18 cellular contexts compared by ENCODE assay signal in the genomic region with DNA sequence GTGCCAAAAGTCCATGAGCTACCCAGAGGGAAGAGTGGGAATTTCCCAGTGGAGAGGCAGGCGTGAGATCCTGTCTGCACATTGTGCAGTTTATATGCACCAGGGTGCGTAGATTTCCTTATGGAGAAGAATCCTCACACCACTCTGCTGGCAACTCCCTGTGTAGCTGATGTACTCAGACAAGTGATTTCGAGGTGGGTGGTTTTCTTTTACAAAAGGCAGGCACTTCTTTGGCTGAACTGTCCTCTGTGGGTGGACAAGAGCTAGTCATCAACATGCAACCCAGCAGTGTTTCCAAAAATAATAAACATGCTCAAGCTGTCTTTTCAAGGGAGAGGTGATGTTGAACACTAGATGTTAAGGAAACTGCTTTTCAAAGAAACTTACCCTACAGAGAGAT.
A peak's percentile ranks its signal among the peaks of the same experiment; 100 is the strongest.
DNase-seq lines count a peak whose midpoint lies in the region; ATAC-seq and TF ChIP-seq lines count a peak whose summit lies in the region.
"Had no signal": no experiment of that assay in that cellular context is flagged by ENCODE, and none has a peak within 500 bp of the region (broad histone marks: within the 10 kb centered on the region; RNA-seq: fewer than 3 reads in every experiment).

No MANE protein-coding gene starts in this region.

- TF ChIP-seq CTCF in HEK293 (tag by site-specific recombination; IDR thresholded peaks at IDR 0.05) = no peak
- TF ChIP-seq CTCF in coronary artery (IDR thresholded peaks at IDR 0.05) = no peak

- H3K9me3 ChIP-seq in HEK293 (ENCODE audit: control insufficient read depth, insufficient read depth, low read depth, low read length) = no peaks in the 10 kb centered on the region
- H3K9me3 ChIP-seq: pancreas had no signal

- H3K27ac ChIP-seq in HEK293 (ENCODE audit: extremely low read depth, low read depth, low read length) = no peak overlapping the region
- no peak overlapping the region for H3K27ac ChIP-seq in coronary artery
- H3K27ac ChIP-seq: foreskin keratinocyte, pancreas had no signal

- POLR2A ChIA-PET in HEK293 (lab: Yijun Ruan, JAX) = no interaction called here

- ATAC-seq in HG03135 (IDR thresholded peaks at IDR 0.05; ENCODE audit: unreplicated experiment) = no peak
- ATAC-seq: activated CD4-positive, CD25-positive, alpha-beta regulatory T cell treated with anti-CD3 and anti-CD28 coated beads, Interleukin-2, amount 50 U/mL, for 24 hours; activated naive CD4-positive, alpha-beta T cell treated with anti-CD3 and anti-CD28 coated beads, Interleukin-2, amount 50 U/mL, for 72 hours; foreskin keratinocyte; pancreas had no signal

- CTCF ChIA-PET in HEK293 (lab: Yijun Ruan, JAX) = interaction anchor here (0.6 to 1.3 kb wide), 2 partner anchors 8 to 106 kb away, joined by 3 read pairs; no protein-coding TSS in a partner anchor

- H3K4me1 ChIP-seq in HEK293 (ENCODE audit: control insufficient read depth, insufficient read depth, low read length) = no peaks in the 10 kb centered on the region
- H3K4me1 ChIP-seq: foreskin keratinocyte, pancreas had no signal

- H3K4me3 ChIP-seq in HEK293 (ENCODE audit: low read depth, low read length) (no peak overlapping the region), coronary artery (no peak overlapping the region)
- H3K4me3 ChIP-seq: pancreas had no signal

- no peaks in the 10 kb centered on the region for H3K36me3 ChIP-seq in HEK293 (ENCODE audit: control insufficient read depth in 2 of 2, insufficient read depth in 1 of 2, low read length in 2 of 2)
- H3K36me3 ChIP-seq: pancreas had no signal

- DNase-seq in AG08395 (ENCODE audit: low spot score) = peak; percentile 52
- peak; percentile 45 for DNase-seq in coronary artery (ENCODE audit: low spot score)
- DNase-seq in mesenteric fat pad (ENCODE audit: low spot score) = peak; percentile 18
- DNase-seq in cerebellum (ENCODE audit: low spot score) = no peak
- no peak for DNase-seq in NCI-H1436 (lab: John Stamatoyannopoulos, UW)
- DNase-seq in NCI-H82 (lab: John Stamatoyannopoulos, UW) = no peak
- DNase-seq: C1 segment of cervical spinal cord, EL, foreskin keratinocyte, NCI-H1105, NCI-H345, OCI-M1, pancreas, SW 1271 had no signal

TF ChIP-seq in HEK293, 187 proteins besides CTCF, POLR2A, EP300 and RAD21:
- TF ChIP-seq ZFHX2 (tag by site-specific recombination; conservative IDR thresholded peaks at IDR 0.05) (0 out of 2 replicates have a peak, but pooled peaks have one; percentile 13), KLF16 (tag by site-specific recombination; IDR thresholded peaks at IDR 0.05) (no peak), ZNF747 (tag by site-specific recombination; IDR thresholded peaks at IDR 0.05) (no peak), ZNF354C (tag by site-specific recombination; IDR thresholded peaks at IDR 0.05; ENCODE audit: borderline replicate concordance, low read depth) (no peak), ZFP3 (tag by site-specific recombination; IDR thresholded peaks at IDR 0.05; ENCODE audit: low read depth) (no peak)
- TF ChIP-seq, protein P1, sequence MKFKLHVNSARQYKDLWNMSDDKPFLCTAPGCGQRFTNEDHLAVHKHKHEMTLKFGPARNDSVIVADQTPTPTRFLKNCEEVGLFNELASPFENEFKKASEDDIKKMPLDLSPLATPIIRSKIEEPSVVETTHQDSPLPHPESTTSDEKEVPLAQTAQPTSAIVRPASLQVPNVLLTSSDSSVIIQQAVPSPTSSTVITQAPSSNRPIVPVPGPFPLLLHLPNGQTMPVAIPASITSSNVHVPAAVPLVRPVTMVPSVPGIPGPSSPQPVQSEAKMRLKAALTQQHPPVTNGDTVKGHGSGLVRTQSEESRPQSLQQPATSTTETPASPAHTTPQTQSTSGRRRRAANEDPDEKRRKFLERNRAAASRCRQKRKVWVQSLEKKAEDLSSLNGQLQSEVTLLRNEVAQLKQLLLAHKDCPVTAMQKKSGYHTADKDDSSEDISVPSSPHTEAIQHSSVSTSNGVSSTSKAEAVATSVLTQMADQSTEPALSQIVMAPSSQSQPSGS (tag by site-specific recombination; IDR thresholded peaks at IDR 0.05; ENCODE audit: low read depth) = no peak

Comparison
In these comparisons a context has a peak if more than half of its experiments do, and no peak if none do; other contexts are left out.
1. DNase-seq: peak in AG08395 (single experiment), coronary artery (single experiment) and mesenteric fat pad (single experiment); none in cerebellum (single experiment), NCI-H1436 (single experiment) and NCI-H82 (single experiment).